In the genomic region with DNA sequence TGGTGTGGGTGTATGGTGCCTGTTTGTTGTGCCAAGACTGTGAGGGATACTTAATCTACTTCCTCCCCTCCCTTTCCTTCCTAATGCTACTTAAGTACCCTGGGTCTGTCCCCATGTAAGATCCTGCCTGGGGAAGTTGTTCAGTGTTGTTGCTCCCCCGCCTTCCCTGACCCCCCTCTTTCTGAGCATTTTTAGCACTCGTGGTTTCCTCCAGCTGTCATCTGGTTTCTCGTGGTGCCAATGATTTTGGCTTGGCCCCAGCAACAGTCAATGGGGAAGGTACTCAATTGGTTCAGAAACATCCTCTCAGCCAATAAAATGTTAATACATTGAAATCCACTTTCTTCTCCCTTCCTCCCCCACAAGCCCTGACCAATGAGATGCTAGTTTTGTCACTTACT, we compare ENCODE assay signal across 8 cellular contexts. TPM values are rescaled to one million over a fixed set of nuclear protein-coding genes. Genes with fewer than 3 reads are reported as not detected.
DNase-seq lines count a peak whose midpoint lies in the region; ATAC-seq and TF ChIP-seq lines count a peak whose summit lies in the region.

No MANE protein-coding gene starts in this region.

- DNase-seq in NCI-H2107 treated with DMSO at 0.1 percent for 48 hours (lab: John Stamatoyannopoulos, UW; ENCODE audit: unreplicated experiment) (peak; percentile 69), esophagus muscularis mucosa (ENCODE audit: extremely low spot score) (no peak), psoas muscle (peak; percentile 68 to 77), SW480 (ENCODE audit: low spot score) (no peak), NCI-H1048 (lab: John Stamatoyannopoulos, UW) (no peak)
- DNase-seq in activated CD8-positive, alpha-beta memory T cell treated with anti-CD3 and anti-CD28 coated beads, Interleukin-2, amount 10 ng/mL, durations not matched to agents 7 days and 5 days = peak; percentile 93

- no peak for TF ChIP-seq EP300 in esophagus muscularis mucosa (IDR thresholded peaks at IDR 0.05)

- H3K27me3 ChIP-seq in esophagus muscularis mucosa (no peaks in the 10 kb centered on the region), psoas muscle (ENCODE audit: insufficient read depth in 3 of 3, low read length in 2 of 3) (no peaks in the 10 kb centered on the region)

- no peak for TF ChIP-seq POLR2A in esophagus muscularis mucosa (IDR thresholded peaks at IDR 0.05; ENCODE audit: low read depth)

- CTCF ChIA-PET in activated CD8-positive, alpha-beta memory T cell treated with anti-CD3 and anti-CD28 coated beads, Interleukin-2, amount 10 ng/mL, durations not matched to agents 7 days and 5 days (lab: Charles Lee) = interaction anchor here (1.2 to 2.5 kb wide), 5 partner anchors 8 to 53 kb away, joined by 3 to 21 read pairs (median 11); a partner anchor contains a TSS

- H3K36me3 ChIP-seq in esophagus muscularis mucosa (peaks cover 0 to 1% (median 0%) of the 10 kb centered on the region in 4 donors), psoas muscle (ENCODE audit: insufficient read depth in 1 of 2, low read depth in 1 of 2) (no peaks in the 10 kb centered on the region)

- intact Hi-C loops in esophagus muscularis mucosa (cut with DNase I) = no loop called here
- intact Hi-C loops in psoas muscle (cut with DNase I) = no loop called here

- peak overlapping the region; percentile 96 for H3K27ac Mint-ChIP-seq in activated CD8-positive, alpha-beta memory T cell treated with anti-CD3 and anti-CD28 coated beads, Interleukin-2, amount 10 ng/mL, durations not matched to agents 7 days and 5 days

- TF ChIP-seq CTCF in esophagus muscularis mucosa (IDR thresholded peaks at IDR 0.05) = no peak
- no peak for TF ChIP-seq CTCF in psoas muscle (IDR thresholded peaks at IDR 0.05)

- H3K4me1 ChIP-seq in esophagus muscularis mucosa (peaks cover 6 to 22% (median 20%) of the 10 kb centered on the region in 4 donors), psoas muscle (peaks cover 16% of the 10 kb centered on the region)

- 18% methylated on average over 3 of the region's 3 CpGs for WGBS in esophagus muscularis mucosa
- 4 to 5% (median 4%) methylated on average over 3 of the region's 3 CpGs for WGBS in psoas muscle, 3 donors

- H3K4me1 Mint-ChIP-seq in activated CD8-positive, alpha-beta memory T cell treated with anti-CD3 and anti-CD28 coated beads, Interleukin-2, amount 10 ng/mL, durations not matched to agents 7 days and 5 days = peaks cover 75% of the 10 kb centered on the region

- peaks cover 5% of the 10 kb centered on the region for H3K36me3 Mint-ChIP-seq in activated CD8-positive, alpha-beta memory T cell treated with anti-CD3 and anti-CD28 coated beads, Interleukin-2, amount 10 ng/mL, durations not matched to agents 7 days and 5 days

- H3K9me3 Mint-ChIP-seq in activated CD8-positive, alpha-beta memory T cell treated with anti-CD3 and anti-CD28 coated beads, Interleukin-2, amount 10 ng/mL, durations not matched to agents 7 days and 5 days (ENCODE audit: low read depth) = no peaks in the 10 kb centered on the region

- H3K4me3 ChIP-seq in esophagus muscularis mucosa (no peak overlapping the region), psoas muscle (no peak overlapping the region)

- no peaks in the 10 kb centered on the region for H3K27me3 Mint-ChIP-seq in activated CD8-positive, alpha-beta memory T cell treated with anti-CD3 and anti-CD28 coated beads, Interleukin-2, amount 10 ng/mL, durations not matched to agents 7 days and 5 days

- H3K9me3 ChIP-seq in esophagus muscularis mucosa (no peaks in the 10 kb centered on the region), psoas muscle (no peaks in the 10 kb centered on the region)

- peak; percentile 40 for ATAC-seq in GM18508 (IDR thresholded peaks at IDR 0.05; ENCODE audit: insufficient read depth, unreplicated experiment)
- ATAC-seq in HG02759 (IDR thresholded peaks at IDR 0.05; ENCODE audit: unreplicated experiment) = peak; percentile 71
- peak; percentile 80 for ATAC-seq in activated CD8-positive, alpha-beta memory T cell treated with anti-CD3 and anti-CD28 coated beads, Interleukin-2, amount 10 ng/mL, durations not matched to agents 7 days and 5 days
- ATAC-seq in psoas muscle = peak; percentile 64 to 79 (median 68)

- H3K4me3 Mint-ChIP-seq in activated CD8-positive, alpha-beta memory T cell treated with anti-CD3 and anti-CD28 coated beads, Interleukin-2, amount 10 ng/mL, durations not matched to agents 7 days and 5 days = peak overlapping the region; percentile 61

- peak overlapping the region; percentile 47 to 69 (median 59) for H3K27ac ChIP-seq in esophagus muscularis mucosa (replicated peaks in 1 of 4)
- H3K27ac ChIP-seq in psoas muscle = peak overlapping the region; percentile 69

RNA-seq across cellular contexts. Expression of a gene that starts 8.0 kb away (rescaled TPM):
- 10 to 100 TPM; 47.0 to 53.5 TPM for total RNA-seq in activated CD8-positive, alpha-beta memory T cell treated with anti-CD3 and anti-CD28 coated beads, Interleukin-2, amount 10 ng/mL, durations not matched to agents 7 days and 5 days
- total RNA-seq in esophagus muscularis mucosa (10 to 100 TPM; 14.1 to 26.5 (median 21.8) TPM), psoas muscle (10 to 100 TPM; 16.3 to 32.8 (median 28.9) TPM)
- polyA plus RNA-seq in psoas muscle = 10 to 100 TPM; 29.3 to 48.1 (median 30.9) TPM

RNA-seq across cellular contexts. Expression of a gene that starts 13.6 kb away (rescaled TPM):
- total RNA-seq in activated CD8-positive, alpha-beta memory T cell treated with anti-CD3 and anti-CD28 coated beads, Interleukin-2, amount 10 ng/mL, durations not matched to agents 7 days and 5 days = under 1 TPM; 0.30 to 0.38 TPM
- 100 to 1,000 TPM in 1 of 4 donors, 10 to 100 TPM in 1, 1 to 10 TPM in 2; 2.5 to 126 (median 12.0) TPM for total RNA-seq in esophagus muscularis mucosa
- 1 to 10 TPM; 1.3 to 8.9 (median 5.2) TPM for total RNA-seq in psoas muscle
- polyA plus RNA-seq in psoas muscle = 1 to 10 TPM in 1 of 3 donors, under 1 TPM in 2; 0.88 to 1.3 (median 0.92) TPM

RNA-seq across cellular contexts. Expression of a gene that starts 16.9 kb away (rescaled TPM):
- 10 to 100 TPM; 69.4 to 83.9 TPM for total RNA-seq in activated CD8-positive, alpha-beta memory T cell treated with anti-CD3 and anti-CD28 coated beads, Interleukin-2, amount 10 ng/mL, durations not matched to agents 7 days and 5 days
- total RNA-seq in esophagus muscularis mucosa (100 to 1,000 TPM in 3 of 4 donors, 10 to 100 TPM in 1; 68.5 to 131 (median 122) TPM), psoas muscle (100 to 1,000 TPM; 204 to 336 (median 272) TPM)
- 100 to 1,000 TPM; 207 to 270 (median 232) TPM for polyA plus RNA-seq in psoas muscle

RNA-seq across cellular contexts. Expression of a gene that starts 19.1 kb away (rescaled TPM):
- 10 to 100 TPM; 34.5 to 43.9 TPM for total RNA-seq in activated CD8-positive, alpha-beta memory T cell treated with anti-CD3 and anti-CD28 coated beads, Interleukin-2, amount 10 ng/mL, durations not matched to agents 7 days and 5 days
- total RNA-seq in esophagus muscularis mucosa = 10 to 100 TPM; 12.8 to 22.1 (median 15.8) TPM
- total RNA-seq in psoas muscle = 10 to 100 TPM in 1 of 4 donors, 1 to 10 TPM in 3; 4.8 to 12.8 (median 6.9) TPM
- 10 to 100 TPM in 1 of 3 donors, 1 to 10 TPM in 2; 6.0 to 13.1 (median 7.5) TPM for polyA plus RNA-seq in psoas muscle

RNA-seq across cellular contexts. Expression of a gene that starts 26.0 kb away (rescaled TPM):
- total RNA-seq in activated CD8-positive, alpha-beta memory T cell treated with anti-CD3 and anti-CD28 coated beads, Interleukin-2, amount 10 ng/mL, durations not matched to agents 7 days and 5 days = 10 to 100 TPM; 36.0 to 40.8 TPM
- total RNA-seq in esophagus muscularis mucosa (10 to 100 TPM; 13.3 to 25.3 (median 16.3) TPM), psoas muscle (10 to 100 TPM; 13.4 to 26.5 (median 23.2) TPM)
- 10 to 100 TPM; 16.7 to 47.3 (median 22.9) TPM for polyA plus RNA-seq in psoas muscle

Comparison
In these comparisons a context has a peak if more than half of its experiments do, and no peak if none do; other contexts are left out.
1. DNase-seq: peak in NCI-H2107 treated with DMSO at 0.1 percent for 48 hours (single experiment), activated CD8-positive, alpha-beta memory T cell treated with anti-CD3 and anti-CD28 coated beads, Interleukin-2, amount 10 ng/mL, durations not matched to agents 7 days and 5 days (single experiment) and psoas muscle (2 of 2); none in esophagus muscularis mucosa (single experiment), SW480 (single experiment) and NCI-H1048 (single experiment).
2. Peak in every context shown above with its lines, with median percentiles within 50 percentile points of each other: ATAC-seq.